In the genomic region with DNA sequence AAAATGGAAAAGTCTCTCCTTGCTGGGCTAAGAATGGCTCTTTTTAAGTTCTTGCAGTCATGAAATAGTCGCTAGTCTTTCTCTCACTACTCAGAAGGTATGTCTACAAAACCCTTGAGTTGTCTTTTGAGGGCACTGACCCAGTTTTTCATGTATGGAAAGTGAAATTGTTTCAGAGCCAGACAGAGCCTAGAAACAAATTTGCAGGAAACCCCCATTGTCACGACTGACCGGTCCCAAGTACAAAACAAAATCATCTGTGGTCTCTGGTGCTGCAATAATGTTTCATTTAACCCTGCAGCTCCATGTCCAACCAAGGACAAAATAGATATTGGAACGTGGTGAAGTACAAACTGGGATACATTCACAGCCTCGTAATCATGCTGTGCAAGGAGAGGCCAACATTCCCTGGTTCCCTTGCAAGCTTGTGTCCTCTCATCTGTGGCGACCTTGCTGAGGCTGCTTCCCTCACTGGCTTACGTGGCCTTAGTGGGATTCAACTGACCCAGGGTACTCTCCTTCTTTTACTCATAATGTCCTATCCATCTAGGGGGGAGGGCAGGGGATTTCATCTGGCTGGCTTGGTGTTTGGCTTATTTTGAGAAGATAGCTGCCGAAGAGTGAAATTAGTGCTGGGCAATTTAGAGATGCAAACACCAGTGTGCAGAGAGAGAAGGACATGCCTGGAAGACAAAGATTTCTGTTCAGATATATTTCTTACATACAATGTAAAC, we compare ENCODE assay signal across 21 cellular contexts.
DNase-seq lines count a peak whose midpoint lies in the region; ATAC-seq lines count a peak whose summit lies in the region.
"Had no signal": no experiment of that assay in that cellular context is flagged by ENCODE, and none has a peak within 500 bp of the region (broad histone marks: within the 10 kb centered on the region; RNA-seq: fewer than 3 reads in every experiment).

No MANE protein-coding gene starts in this region.

- H3K27me3 ChIP-seq in right cardiac atrium (ENCODE audit: control insufficient read depth, insufficient read depth) = no peaks in the 10 kb centered on the region
- H3K27me3 ChIP-seq in CD4-positive, alpha-beta memory T cell (ENCODE audit: insufficient read depth, low read length) = no peaks in the 10 kb centered on the region
- H3K27me3 ChIP-seq: SJCRH30 had no signal

- no peaks in the 10 kb centered on the region for H3K4me1 Mint-ChIP-seq in stimulated activated effector memory CD8-positive, alpha-beta T cell treated with anti-CD3 and anti-CD28 coated beads, Interleukin-12 subunit alpha, Interleukin-12 subunit beta, amount 100 ng/mL, for 72 hours
- no peaks in the 10 kb centered on the region for H3K4me1 Mint-ChIP-seq in CD4-positive, alpha-beta memory T cell

- CTCF ChIA-PET in CD4-positive, alpha-beta memory T cell (lab: Charles Lee; ENCODE audit: partially characterized antibody) = no interaction called here

- ATAC-seq in GM18867 (IDR thresholded peaks at IDR 0.05; ENCODE audit: unreplicated experiment) (peak; percentile 58), HG02610 (IDR thresholded peaks at IDR 0.05; ENCODE audit: unreplicated experiment) (peak; percentile 92), HG03280 (IDR thresholded peaks at IDR 0.05; ENCODE audit: unreplicated experiment) (peak; percentile 78), right cardiac atrium (no peak), HG03378 (IDR thresholded peaks at IDR 0.05; ENCODE audit: unreplicated experiment) (no peak)
- peak; percentile 13 for ATAC-seq in stimulated activated effector memory CD8-positive, alpha-beta T cell treated with anti-CD3 and anti-CD28 coated beads, Interleukin-12 subunit alpha, Interleukin-12 subunit beta, amount 100 ng/mL, for 72 hours

- H3K4me1 ChIP-seq in right cardiac atrium (ENCODE audit: control insufficient read depth, insufficient read depth, low read length) = no peaks in the 10 kb centered on the region
- H3K4me1 ChIP-seq in CD4-positive, alpha-beta memory T cell (ENCODE audit: insufficient read depth, low read length) = no peaks in the 10 kb centered on the region
- H3K4me1 ChIP-seq: SJCRH30 had no signal

- no peaks in the 10 kb centered on the region for H3K27me3 Mint-ChIP-seq in CD4-positive, alpha-beta memory T cell
- H3K27me3 Mint-ChIP-seq: B cell; CD4-positive, alpha-beta T cell had no signal

- no peaks in the 10 kb centered on the region for H3K36me3 ChIP-seq in CD4-positive, alpha-beta memory T cell (ENCODE audit: insufficient read depth, low read length)
- H3K36me3 ChIP-seq: SJCRH30 had no signal

- no peaks in the 10 kb centered on the region for H3K36me3 Mint-ChIP-seq in stimulated activated effector memory CD8-positive, alpha-beta T cell treated with anti-CD3 and anti-CD28 coated beads, Interleukin-12 subunit alpha, Interleukin-12 subunit beta, amount 100 ng/mL, for 72 hours
- no peaks in the 10 kb centered on the region for H3K36me3 Mint-ChIP-seq in CD4-positive, alpha-beta memory T cell

- intact Hi-C loops in right cardiac atrium (cut with DNase I) = no loop called here
- intact Hi-C loops in CD4-positive, alpha-beta memory T cell (cut with micrococcal nuclease) = no loop called here

- no peaks in the 10 kb centered on the region for H3K9me3 Mint-ChIP-seq in stimulated activated effector memory CD8-positive, alpha-beta T cell treated with anti-CD3 and anti-CD28 coated beads, Interleukin-12 subunit alpha, Interleukin-12 subunit beta, amount 100 ng/mL, for 72 hours
- no peaks in the 10 kb centered on the region for H3K9me3 Mint-ChIP-seq in CD4-positive, alpha-beta memory T cell
- H3K9me3 Mint-ChIP-seq: CD4-positive, alpha-beta T cell had no signal

- 66% methylated on average over 8 of the region's 8 CpGs for WGBS in right cardiac atrium

- H3K4me3 ChIP-seq in right cardiac atrium (ENCODE audit: low read length) = no peak overlapping the region
- no peak overlapping the region for H3K4me3 ChIP-seq in CD4-positive, alpha-beta memory T cell (ENCODE audit: low read length in 2 of 2)
- H3K4me3 ChIP-seq: SJCRH30 had no signal

- H3K4me3 Mint-ChIP-seq in stimulated activated effector memory CD8-positive, alpha-beta T cell treated with anti-CD3 and anti-CD28 coated beads, Interleukin-12 subunit alpha, Interleukin-12 subunit beta, amount 100 ng/mL, for 72 hours = no peak overlapping the region
- H3K4me3 Mint-ChIP-seq in CD4-positive, alpha-beta memory T cell = no peak overlapping the region
- H3K4me3 Mint-ChIP-seq: B cell; CD4-positive, alpha-beta T cell had no signal

- no peaks in the 10 kb centered on the region for H3K9me3 ChIP-seq in right cardiac atrium (ENCODE audit: control insufficient read depth, low read length)
- no peaks in the 10 kb centered on the region for H3K9me3 ChIP-seq in CD4-positive, alpha-beta memory T cell (ENCODE audit: control insufficient read depth in 1 of 2, low read length in 2 of 2)
- H3K9me3 ChIP-seq: SJCRH30 had no signal

- no peak overlapping the region for H3K27ac ChIP-seq in right cardiac atrium (ENCODE audit: low read length)
- no peak overlapping the region for H3K27ac ChIP-seq in CD4-positive, alpha-beta memory T cell (ENCODE audit: low read depth, low read length)
- H3K27ac ChIP-seq: RWPE1, SJCRH30 had no signal

- POLR2A ChIA-PET in CD4-positive, alpha-beta memory T cell (lab: Charles Lee; ENCODE audit: partially characterized antibody) = no interaction called here

- H3K27ac Mint-ChIP-seq in stimulated activated effector memory CD8-positive, alpha-beta T cell treated with anti-CD3 and anti-CD28 coated beads, Interleukin-12 subunit alpha, Interleukin-12 subunit beta, amount 100 ng/mL, for 72 hours = no peak overlapping the region
- no peak overlapping the region for H3K27ac Mint-ChIP-seq in CD4-positive, alpha-beta memory T cell
- H3K27ac Mint-ChIP-seq: B cell; CD4-positive, alpha-beta T cell had no signal

- no peak for DNase-seq in stimulated activated effector memory CD8-positive, alpha-beta T cell treated with anti-CD3 and anti-CD28 coated beads, Interleukin-12 subunit alpha, Interleukin-12 subunit beta, amount 100 ng/mL, for 72 hours (ENCODE audit: low spot score in 2 of 2)
- DNase-seq in right cardiac atrium (no peak), amygdala (lab: John Stamatoyannopoulos, UW) (no peak)
- no peak for DNase-seq in CD4-positive, alpha-beta memory T cell
- DNase-seq: ACHN; CD4-positive, alpha-beta T cell; DMS79 treated with DMSO at 0.1 percent for 48 hours; IMR-90; NCI-H146; NCI-H2081 treated with DMSO at 0.1 percent for 48 hours; NCI-H2227 treated with DMSO at 0.1 percent for 48 hours; NCI-H526; NK-92 treated with Interleukin-12 subunit alpha and Interleukin-12 subunit beta, amount 100 ng/mL, for 24 hours; SJCRH30; SW 1271 had no signal

Comparison
In these comparisons a context has a peak if more than half of its experiments do, and no peak if none do; other contexts are left out.
1. ATAC-seq: peak in GM18867 (single experiment), HG02610 (single experiment), HG03280 (single experiment) and stimulated activated effector memory CD8-positive, alpha-beta T cell treated with anti-CD3 and anti-CD28 coated beads, Interleukin-12 subunit alpha, Interleukin-12 subunit beta, amount 100 ng/mL, for 72 hours (single experiment); none in right cardiac atrium (0 of 2) and HG03378 (single experiment).